In genomic region chr11:134398644-134399292, GRCh38 we compare ENCODE assay signal across 18 cellular contexts. TPM values are rescaled to one million over a fixed set of nuclear protein-coding genes. Genes with fewer than 3 reads are reported as not detected.
DNase-seq lines count a peak whose midpoint lies in the region; ATAC-seq lines count a peak whose summit lies in the region.
"Had no signal": no experiment of that assay in that cellular context is flagged by ENCODE, and none has a peak within 500 bp of the region (broad histone marks: within the 10 kb centered on the region; RNA-seq: fewer than 3 reads in every experiment).

No MANE protein-coding gene starts in this region.

- peaks cover 70% of the 10 kb centered on the region for H4K20me1 ChIP-seq in BLaER1

- no peak for DNase-seq in T-helper 17 cell
- DNase-seq in head of caudate nucleus, result peak in 34 of 42 donors; percentile 46 to 83 (median 64)
- DNase-seq in nucleus accumbens (lab: John Stamatoyannopoulos, UW), result peak in 31 of 56 donors; percentile 12 to 70 (median 35)
- DNase-seq in CD1c-positive myeloid dendritic cell (ENCODE audit: extremely low spot score), result no peak
- no peak for DNase-seq in foreskin melanocyte
- DNase-seq in NCI-H1436 treated with DMSO at 0.1 percent for 48 hours (lab: John Stamatoyannopoulos, UW), result no peak
- DNase-seq in DMS 273 treated with DMSO at 0.1 percent for 48 hours (lab: John Stamatoyannopoulos, UW), result no peak
- DNase-seq: CD4-positive, alpha-beta memory T cell; MG63; NCI-H1105 treated with DMSO at 0.1 percent for 48 hours; NCI-H187 treated with DMSO at 0.1 percent for 48 hours; NCI-H510A treated with DMSO at 0.1 percent for 48 hours; OCI-M1; RPMI8226 had no signal

- intact Hi-C loops in head of caudate nucleus (cut with DNase I), result loop anchor here (10.0 kb wide), 1 partner anchor 236 kb away; no protein-coding TSS in a partner anchor

- ATAC-seq in T-helper 17 cell, result no peak
- ATAC-seq: A549, GM23338, HepG2 had no signal

- peaks cover 12% of the 10 kb centered on the region for H3K9me3 ChIP-seq in BLaER1
- H3K9me3 ChIP-seq in T-helper 17 cell (ENCODE audit: control insufficient read depth, low read length, poor library complexity, severe bottlenecking), result no peaks in the 10 kb centered on the region
- H3K9me3 ChIP-seq: A549, MG63 had no signal

- no peaks in the 10 kb centered on the region for H3K36me3 Mint-ChIP-seq in T-helper 17 cell (ENCODE audit: low read depth)
- H3K36me3 Mint-ChIP-seq: CD4-positive, alpha-beta memory T cell had no signal

- peaks cover 26% of the 10 kb centered on the region for H3K4me1 ChIP-seq in BLaER1
- H3K4me1 ChIP-seq: A549 had no signal

- no peaks in the 10 kb centered on the region for H3K36me3 ChIP-seq in BLaER1
- H3K36me3 ChIP-seq: MG63 had no signal

- no peak overlapping the region for H3K4me3 Mint-ChIP-seq in T-helper 17 cell
- H3K4me3 Mint-ChIP-seq: CD4-positive, alpha-beta memory T cell; GM23338 had no signal

- no peak overlapping the region for H3K4me3 ChIP-seq in BLaER1
- H3K4me3 ChIP-seq: A549, GM23338, MG63 had no signal

- H3K9ac ChIP-seq in BLaER1, result no peak overlapping the region

- peak overlapping the region; percentile 9 for H3K27ac Mint-ChIP-seq in T-helper 17 cell
- H3K27ac Mint-ChIP-seq: CD4-positive, alpha-beta memory T cell; GM23338 had no signal

- no peaks in the 10 kb centered on the region for H3K4me1 Mint-ChIP-seq in T-helper 17 cell

- H3K4me2 ChIP-seq in BLaER1, result peak overlapping the region; percentile 63
- H3K4me2 ChIP-seq: A549, GM23338 had no signal

- H3K27me3 ChIP-seq in BLaER1, result no peaks in the 10 kb centered on the region

- H3K27me3 Mint-ChIP-seq in T-helper 17 cell, result peaks cover 52% of the 10 kb centered on the region

- no peak overlapping the region for H3K27ac ChIP-seq in BLaER1
- H3K27ac ChIP-seq: A549 had no signal

RNA-seq across cellular contexts. Expression of gene B3GAT1, which starts 13.3 kb away (rescaled TPM):
- total RNA-seq in T-helper 17 cell, result under 1 TPM; 0.17 to 0.18 TPM
- total RNA-seq: HepG2 had no signal

Comparison
In these comparisons a context has a peak if more than half of its experiments do, and no peak if none do; other contexts are left out.
1. DNase-seq: peak in head of caudate nucleus (34 of 42) and nucleus accumbens (31 of 56); none in T-helper 17 cell (0 of 3), CD1c-positive myeloid dendritic cell (single experiment), foreskin melanocyte (single experiment), NCI-H1436 treated with DMSO at 0.1 percent for 48 hours (single experiment) and DMS 273 treated with DMSO at 0.1 percent for 48 hours (single experiment).